12 cellular contexts compared by ENCODE assay signal in the genomic region with DNA sequence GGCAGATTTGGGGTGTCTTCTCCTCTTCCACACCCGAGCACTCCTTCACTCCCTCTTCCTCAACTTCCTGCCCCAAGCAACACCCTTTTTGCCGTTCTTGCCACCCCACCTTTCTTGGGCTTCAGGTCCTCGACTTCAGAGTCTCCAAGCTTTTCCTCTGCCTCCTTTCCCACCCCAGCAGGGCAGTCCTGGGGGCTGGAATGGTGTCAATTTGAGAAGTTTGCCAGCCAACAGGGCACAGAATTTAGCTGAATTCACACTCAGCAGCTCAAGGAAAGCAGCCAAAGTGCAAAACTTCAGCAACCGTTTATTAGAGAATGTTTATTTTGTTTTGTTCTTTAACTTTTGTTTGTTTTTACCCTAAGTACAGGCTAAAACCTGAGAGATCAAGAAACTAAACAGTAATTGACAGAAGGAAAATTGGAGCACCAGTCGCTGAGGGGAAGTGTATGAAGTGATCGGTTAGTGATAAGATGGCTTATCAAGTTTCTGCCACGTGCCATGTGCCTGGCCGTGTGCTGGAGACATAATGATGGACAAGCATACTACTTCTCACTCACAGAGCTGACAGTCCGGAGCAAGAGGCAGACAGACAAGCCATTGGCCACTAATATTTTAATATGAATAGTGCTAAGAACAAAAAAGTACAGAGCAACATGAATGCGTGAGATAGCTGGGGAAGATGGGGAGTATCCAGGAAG. TPM values are rescaled to one million over a fixed set of nuclear protein-coding genes. Genes with fewer than 3 reads are reported as not detected.
DNase-seq lines count a peak whose midpoint lies in the region; ATAC-seq, FAIRE-seq and TF ChIP-seq lines count a peak whose summit lies in the region.
"Had no signal": no experiment of that assay in that cellular context is flagged by ENCODE, and none has a peak within 500 bp of the region (broad histone marks: within the 10 kb centered on the region; RNA-seq: fewer than 3 reads in every experiment).

No MANE protein-coding gene starts in this region.

- no peak for TF ChIP-seq RAD21 in K562 (CRISPR knock-in tag; conservative IDR thresholded peaks at IDR 0.05 in 1 of 2, IDR thresholded peaks at IDR 0.05 in 1 of 2)

- H3K9me3 ChIP-seq in K562 (replicated peaks; ENCODE audit: control insufficient read depth, insufficient read depth, low read depth, low read length) (no peaks in the 10 kb centered on the region), left lung (no peaks in the 10 kb centered on the region), skeletal muscle tissue (ENCODE audit: control insufficient read depth in 3 of 3, low read length in 3 of 3) (no peaks in the 10 kb centered on the region)

- peak overlapping the region; percentile 81 for H2AFZ ChIP-seq in K562 (ENCODE audit: low read depth, low read length)

- H3K27me3 ChIP-seq in K562 (ENCODE audit: control insufficient read depth in 2 of 2, insufficient read depth in 2 of 2, low read length in 2 of 2), result no peaks in the 10 kb centered on the region
- H3K27me3 ChIP-seq in left lung, result peaks cover 5 to 44% of the 10 kb centered on the region in 2 donors
- H3K27me3 ChIP-seq in skeletal muscle tissue (ENCODE audit: control insufficient read depth in 3 of 3, insufficient read depth in 3 of 3, low read length in 3 of 3), result no peaks in the 10 kb centered on the region

- peaks cover 18% of the 10 kb centered on the region for H3K4me1 Mint-ChIP-seq in stimulated activated naive CD8-positive, alpha-beta T cell treated with anti-CD3 and anti-CD28 coated beads, Interleukin-15, amount 100 ng/mL, for 72 hours

- no peaks in the 10 kb centered on the region for H3K9me1 ChIP-seq in K562 (ENCODE audit: control insufficient read depth, insufficient read depth, low read length)

- H3K4me3 Mint-ChIP-seq in stimulated activated naive CD8-positive, alpha-beta T cell treated with anti-CD3 and anti-CD28 coated beads, Interleukin-15, amount 100 ng/mL, for 72 hours, result no peak overlapping the region
- H3K4me3 Mint-ChIP-seq: naive thymus-derived CD4-positive, alpha-beta T cell had no signal

- H3K9ac ChIP-seq in K562 (ENCODE audit: insufficient read depth in 1 of 2, low read depth in 2 of 2, low read length in 2 of 2) (peak overlapping the region; percentile 44 to 74; a peak in 3 of 4 replicates), skeletal muscle tissue (ENCODE audit: low read depth in 1 of 3, low read length in 3 of 3) (peak overlapping the region; percentile 36 to 69 (median 54))

- peak; percentile 15 for DNase-seq in GM13976 (ENCODE audit: low spot score)
- DNase-seq in K562 (ENCODE audit: extremely low read depth in 1 of 4, low spot score in 3 of 4), result no peak
- no peak for DNase-seq in left lung
- no peak for DNase-seq in stimulated activated naive CD8-positive, alpha-beta T cell treated with anti-CD3 and anti-CD28 coated beads, Interleukin-15, amount 100 ng/mL, for 72 hours
- DNase-seq: naive thymus-derived CD4-positive, alpha-beta T cell; SHP77; stimulated activated CD4-positive, alpha-beta T cell treated with anti-CD3 and anti-CD28 coated beads, Interleukin-15, amount 100 ng/mL, for 24 hours; stimulated activated CD8-positive, alpha-beta memory T cell treated with anti-CD3 and anti-CD28 coated beads, Interleukin-4, amount 100 ng/mL, for 48 hours had no signal

- in situ Hi-C loops in GM13976 (cut with MboI; ENCODE audit: low sequenced_read_pairs, unreplicated experiment) (no loop called here), K562 (cut with MboI) (no loop called here)

- WGBS in K562 (ENCODE audit: insufficient coverage, low coverage, missing lambda C conversion rate), result 17% methylated on average over 10 of the region's 10 CpGs

- ATAC-seq in K562 (no peak), left lung (no peak), HG02763 (IDR thresholded peaks at IDR 0.05; ENCODE audit: unreplicated experiment) (no peak), GM21723 (IDR thresholded peaks at IDR 0.05; ENCODE audit: unreplicated experiment) (no peak), HG03135 (IDR thresholded peaks at IDR 0.05; ENCODE audit: unreplicated experiment) (no peak)
- no peak for ATAC-seq in stimulated activated naive CD8-positive, alpha-beta T cell treated with anti-CD3 and anti-CD28 coated beads, Interleukin-15, amount 100 ng/mL, for 72 hours

- no peak for FAIRE-seq in K562 (lab: Jason Lieb, UNC)

- H3K4me1 ChIP-seq in K562 (replicated peaks in 1 of 2; ENCODE audit: control insufficient read depth in 2 of 2, insufficient read depth in 2 of 2, low read length in 2 of 2), result peaks cover 58 to 60% of the 10 kb centered on the region in 2 experiments; a peak in 4 of 5 replicates
- H3K4me1 ChIP-seq in left lung, result peaks cover 0 to 88% of the 10 kb centered on the region in 2 donors
- peaks cover 28 to 49% (median 43%) of the 10 kb centered on the region in 3 donors for H3K4me1 ChIP-seq in skeletal muscle tissue (ENCODE audit: control insufficient read depth in 3 of 3, insufficient read depth in 3 of 3, low read length in 3 of 3)

- H3K4me2 ChIP-seq in K562 (ENCODE audit: insufficient read depth, low read length), result peak overlapping the region; percentile 54

- H3K79me2 ChIP-seq in K562 (ENCODE audit: control insufficient read depth, insufficient read depth, low read length), result no peaks in the 10 kb centered on the region

- no peak for TF ChIP-seq POLR2A in K562 (conservative IDR thresholded peaks at IDR 0.05)

- H3K36me3 ChIP-seq in K562 (ENCODE audit: control insufficient read depth, insufficient read depth, low read length) (no peaks in the 10 kb centered on the region), left lung (no peaks in the 10 kb centered on the region), skeletal muscle tissue (ENCODE audit: control insufficient read depth in 3 of 3, insufficient read depth in 3 of 3, low read length in 3 of 3) (no peaks in the 10 kb centered on the region)

- no TSS peak for BruUV-seq in K562 (replicated peaks; lab: Mats Ljungman, UMichigan)

- H3K9me3 Mint-ChIP-seq in stimulated activated naive CD8-positive, alpha-beta T cell treated with anti-CD3 and anti-CD28 coated beads, Interleukin-15, amount 100 ng/mL, for 72 hours, result no peaks in the 10 kb centered on the region
- H3K9me3 Mint-ChIP-seq: naive thymus-derived CD4-positive, alpha-beta T cell had no signal

- intact Hi-C loops in K562 (cut with micrococcal nuclease), result loop anchor here (10.0 kb wide), 1 partner anchor 77 kb away; no protein-coding TSS in a partner anchor
- intact Hi-C loops in left lung (cut with DNase I), result no loop called here

- no peak for TF ChIP-seq EP300 in K562 (IDR thresholded peaks at IDR 0.05; ENCODE audit: low read length)

- H3K27ac ChIP-seq in K562 (ENCODE audit: extremely low read depth, low read depth, low read length) (peak overlapping the region; percentile 7; the same call in 2 of the 3 replicates), left lung (peak overlapping the region; percentile 19 to 66), skeletal muscle tissue (ENCODE audit: low read depth, low read length) (peak overlapping the region; percentile 59)

- POLR2A ChIA-PET in K562 (lab: Yijun Ruan, JAX), result interaction anchor here (1.1 kb wide), 2 partner anchors 15 to 44 kb away, joined by 3 to 4 read pairs; no protein-coding TSS in a partner anchor

- no peak overlapping the region for H3K4me3 ChIP-seq in K562
- no peak overlapping the region for H3K4me3 ChIP-seq in left lung
- peak overlapping the region in 2 of 3 donors; percentile 1 to 16 for H3K4me3 ChIP-seq in skeletal muscle tissue (ENCODE audit: low read length in 3 of 3)

- no peak for TF ChIP-seq CTCF in GM13976 (IDR thresholded peaks at IDR 0.05; ENCODE audit: borderline replicate concordance, control extremely low read depth, extremely low read depth, insufficient read depth, missing control alignments)
- no peak for TF ChIP-seq CTCF in K562 (IDR thresholded peaks at IDR 0.05 in 2 of 3, conservative IDR thresholded peaks at IDR 0.05 in 1 of 3; ENCODE audit: insufficient read depth in 2 of 3, low read depth in 1 of 3, low read length in 3 of 3)
- TF ChIP-seq CTCF in left lung (IDR thresholded peaks at IDR 0.05), result no peak

- no peak overlapping the region for H3K27ac Mint-ChIP-seq in stimulated activated naive CD8-positive, alpha-beta T cell treated with anti-CD3 and anti-CD28 coated beads, Interleukin-15, amount 100 ng/mL, for 72 hours
- H3K27ac Mint-ChIP-seq: naive thymus-derived CD4-positive, alpha-beta T cell had no signal

- no peaks in the 10 kb centered on the region for H4K20me1 ChIP-seq in K562 (replicated peaks; ENCODE audit: control insufficient read depth, insufficient read depth, low read length)

- H3K27me3 Mint-ChIP-seq in stimulated activated naive CD8-positive, alpha-beta T cell treated with anti-CD3 and anti-CD28 coated beads, Interleukin-15, amount 100 ng/mL, for 72 hours, result peaks cover 40% of the 10 kb centered on the region

- CTCF ChIA-PET in K562 (lab: Yijun Ruan, JAX; ENCODE audit: low intra/inter-chr PET ratio), result no interaction called here

TF ChIP-seq in K562, 482 proteins besides CTCF, POLR2A, EP300 and RAD21 (continues in another document):
- 0 out of 2 replicates have a peak, but pooled peaks have one; percentile 28 for TF ChIP-seq ARID1B (IDR thresholded peaks at IDR 0.05)

RNA-seq across cellular contexts. Expression of gene AHNAK, which starts 44.4 kb away (rescaled TPM):
- 39.7 and 135 TPM in 2 replicates for total RNA-seq in K562 (2011; cell fraction: chromatin; rRNA removed; ENCODE audit: low replicate concordance)
- 22.0 and 31.1 TPM in 2 replicates for total RNA-seq in K562 (2011; cell fraction: nucleolus; rRNA removed)
- total RNA-seq in K562 (2011; cell fraction: nucleoplasm; rRNA removed), result 33.6 and 34.6 TPM in 2 replicates
- total RNA-seq in K562 (2014; rRNA removed) (66.4 and 75.0 TPM in 2 replicates), K562 (2014; rRNA removed; fragmentation: Illumina TruSeq; extraction: Trizol) (44.1 and 45.1 TPM in 2 replicates), K562 (2015; rRNA removed; fragmentation: Illumina TruSeq; extraction: Trizol) (71.3 and 71.7 TPM in 2 replicates), K562 (2021) (89.2 and 89.7 TPM in 2 replicates), left lung (100 to 1,000 TPM; 437 to 636 TPM), skeletal muscle tissue (432 TPM)
- polyA plus RNA-seq in K562 (2011; rRNA removed) (17.6 and 33.5 TPM in 2 replicates), K562 (2014; fragmentation: Illumina TruSeq; extraction: Trizol) (35.3 and 45.0 TPM in 2 replicates), K562 (2014; fragmentation: Nextera tagmentation; extraction: Ambion mirVana) (1 to 10 TPM; 1.5 to 2.5 TPM), K562 (2014; rRNA removed) (26.0 and 30.1 TPM in 2 replicates)
- 5.7 and 18.0 TPM in 2 replicates for polyA plus RNA-seq in K562 (2011; cell fraction: cytosol; rRNA removed)
- polyA plus RNA-seq in K562 (2011; cell fraction: nucleus; rRNA removed), result 53.7 and 161 TPM in 2 replicates
- 43.6 and 58.2 TPM in 2 replicates for polyA plus RNA-seq in K562 (2012)
- polyA minus RNA-seq in K562 (2011; rRNA and poly(A)+ RNA removed), result 82.9 and 138 TPM in 2 replicates
- polyA minus RNA-seq in K562 (2011; cell fraction: cytosol; rRNA and poly(A)+ RNA removed), result 55.4 and 84.5 TPM in 2 replicates
- polyA minus RNA-seq in K562 (2011; cell fraction: nucleus; rRNA and poly(A)+ RNA removed), result 20.5 and 109 TPM in 2 replicates

Comparison
In these comparisons a context has a peak if more than half of its experiments do, and no peak if none do; other contexts are left out.
1. H3K27ac ChIP-seq: peak in every context shown above with its lines; median percentile 59 in skeletal muscle tissue; 42 in left lung; 7 in K562.
2. H3K4me3 ChIP-seq: peak in skeletal muscle tissue (2 of 3); none in K562 (single experiment) and left lung (0 of 2).